10 cellular contexts compared by ENCODE assay signal in the genomic region with DNA sequence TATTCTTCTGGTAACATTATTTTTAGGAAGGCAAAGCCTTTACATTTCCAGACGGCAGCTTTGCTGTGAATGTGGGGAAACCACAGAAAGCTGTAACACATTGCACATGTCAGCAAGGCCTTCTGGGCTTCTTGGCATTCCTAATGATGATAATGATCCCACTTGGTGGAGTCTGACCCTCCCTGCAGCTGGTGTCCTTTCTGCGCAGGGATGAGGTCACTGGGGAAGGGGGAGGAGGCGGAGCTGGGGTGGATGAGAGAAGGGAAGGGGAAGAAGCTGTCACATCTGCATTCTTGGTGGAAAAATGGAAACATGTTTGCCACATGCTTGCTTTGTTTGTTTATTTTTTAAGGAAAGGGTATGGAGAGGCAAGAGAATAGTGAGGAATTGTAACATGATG.
A peak's percentile ranks its signal among the peaks of the same experiment; 100 is the strongest.
DNase-seq lines count a peak whose midpoint lies in the region; ATAC-seq and TF ChIP-seq lines count a peak whose summit lies in the region.
"Had no signal": no experiment of that assay in that cellular context is flagged by ENCODE, and none has a peak within 500 bp of the region (broad histone marks: within the 10 kb centered on the region; RNA-seq: fewer than 3 reads in every experiment).

No MANE protein-coding gene starts in this region.

- no peak overlapping the region for H3K9ac ChIP-seq in endodermal cell (ENCODE audit: extremely low read depth, low read length, poor library complexity, severe bottlenecking)

- H3K27ac ChIP-seq in RWPE2 (ENCODE audit: poor library complexity, severe bottlenecking) (peak overlapping the region; percentile 95), psoas muscle (peak overlapping the region; percentile 89), endodermal cell (ENCODE audit: low read depth, low read length) (no peak overlapping the region)
- H3K27ac ChIP-seq: HL-60 had no signal

- intact Hi-C loops in Caco-2 (cut with micrococcal nuclease; ENCODE audit: unreplicated experiment) (loop anchor here (1.0 to 5.0 kb wide), 2 partner anchors 9 to 168 kb away; no protein-coding TSS in a partner anchor), Right ventricle myocardium superior (cut with DNase I) (loop anchor here (10.0 kb wide), 2 partner anchors 101 to 171 kb away; no protein-coding TSS in a partner anchor), psoas muscle (cut with DNase I) (loop anchor here in 1 of 2 donors (10.0 kb wide), 1 partner anchor 171 kb away; no protein-coding TSS in a partner anchor)

- H3K27me3 ChIP-seq in Caco-2 (replicated peaks; ENCODE audit: control insufficient read depth, insufficient read depth, low read length) (no peaks in the 10 kb centered on the region), RWPE2 (ENCODE audit: insufficient read depth, poor library complexity, severe bottlenecking) (no peaks in the 10 kb centered on the region), psoas muscle (ENCODE audit: insufficient read depth in 3 of 3, low read length in 2 of 3) (no peaks in the 10 kb centered on the region), HAP-1 (ENCODE audit: low read depth) (no peaks in the 10 kb centered on the region), endodermal cell (ENCODE audit: control insufficient read depth, insufficient read depth, low read length, poor library complexity, severe bottlenecking) (no peaks in the 10 kb centered on the region)

- no peak for TF ChIP-seq CTCF in Caco-2 (IDR thresholded peaks at IDR 0.05; ENCODE audit: insufficient read depth in 1 of 2, low read depth in 1 of 2, low read length in 1 of 2, severe bottlenecking in 1 of 2, unreplicated experiment in 1 of 2)
- TF ChIP-seq CTCF in RWPE2 (IDR thresholded peaks at IDR 0.05; ENCODE audit: poor library complexity, severe bottlenecking), result no peak
- TF ChIP-seq CTCF in psoas muscle (IDR thresholded peaks at IDR 0.05), result no peak
- no peak for TF ChIP-seq CTCF in endodermal cell (conservative IDR thresholded peaks at IDR 0.05)

- H3K9me3 Mint-ChIP-seq in Caco-2 (ENCODE audit: unreplicated experiment) (no peaks in the 10 kb centered on the region), endodermal cell (no peaks in the 10 kb centered on the region)
- H3K9me3 Mint-ChIP-seq in activated CD8-positive, alpha-beta memory T cell treated with anti-CD3 and anti-CD28 coated beads, Interleukin-2, amount 10 ng/mL, durations not matched to agents 7 days and 5 days (ENCODE audit: low read depth), result no peaks in the 10 kb centered on the region

- CTCF ChIA-PET in Caco-2 (lab: Charles Lee), result no interaction called here
- CTCF ChIA-PET in activated CD8-positive, alpha-beta memory T cell treated with anti-CD3 and anti-CD28 coated beads, Interleukin-2, amount 10 ng/mL, durations not matched to agents 7 days and 5 days (lab: Charles Lee), result no interaction called here

- H3K4me3 ChIP-seq in Caco-2 (ENCODE audit: low read depth, low read length) (no peak overlapping the region), RWPE2 (ENCODE audit: severe bottlenecking) (no peak overlapping the region), psoas muscle (no peak overlapping the region), HAP-1 (no peak overlapping the region), endodermal cell (ENCODE audit: low read length) (no peak overlapping the region)
- H3K4me3 ChIP-seq: GM12878 had no signal

- no TSS peak for BruUV-seq in Caco-2 (replicated peaks; lab: Mats Ljungman, UMichigan)

- peaks cover 85% of the 10 kb centered on the region for H3K4me1 ChIP-seq in Caco-2
- peaks cover 59% of the 10 kb centered on the region for H3K4me1 ChIP-seq in RWPE2 (ENCODE audit: insufficient read depth, poor library complexity, severe bottlenecking)
- H3K4me1 ChIP-seq in psoas muscle, result peaks cover 82% of the 10 kb centered on the region
- H3K4me1 ChIP-seq in HAP-1, result peaks cover 32% of the 10 kb centered on the region
- no peaks in the 10 kb centered on the region for H3K4me1 ChIP-seq in endodermal cell (ENCODE audit: control insufficient read depth, insufficient read depth, low read length)

- no peaks in the 10 kb centered on the region for H3K27me3 Mint-ChIP-seq in Caco-2 (ENCODE audit: insufficient read depth, unreplicated experiment)
- H3K27me3 Mint-ChIP-seq in endodermal cell (ENCODE audit: insufficient read depth), result no peaks in the 10 kb centered on the region
- no peaks in the 10 kb centered on the region for H3K27me3 Mint-ChIP-seq in activated CD8-positive, alpha-beta memory T cell treated with anti-CD3 and anti-CD28 coated beads, Interleukin-2, amount 10 ng/mL, durations not matched to agents 7 days and 5 days

- POLR2A ChIA-PET in Caco-2 (lab: Charles Lee), result interaction anchor here (1.1 kb wide), 1 partner anchor 39 kb away, joined by 3 read pairs; no protein-coding TSS in a partner anchor

- in situ Hi-C loops in HAP-1 (cut with MboI; ENCODE audit: low sequenced_read_pairs), result no loop called here

- H3K4me1 Mint-ChIP-seq in Caco-2 (ENCODE audit: low read depth, unreplicated experiment) (peaks cover 60% of the 10 kb centered on the region), endodermal cell (peaks cover 2% of the 10 kb centered on the region)
- H3K4me1 Mint-ChIP-seq in activated CD8-positive, alpha-beta memory T cell treated with anti-CD3 and anti-CD28 coated beads, Interleukin-2, amount 10 ng/mL, durations not matched to agents 7 days and 5 days, result peaks cover 13% of the 10 kb centered on the region

- H3K9me3 ChIP-seq in Caco-2 (no peaks in the 10 kb centered on the region), RWPE2 (ENCODE audit: severe bottlenecking) (no peaks in the 10 kb centered on the region), psoas muscle (no peaks in the 10 kb centered on the region), HAP-1 (no peaks in the 10 kb centered on the region), endodermal cell (ENCODE audit: control insufficient read depth, low read length) (no peaks in the 10 kb centered on the region)

- peak overlapping the region; percentile 36 for H3K4me3 Mint-ChIP-seq in Caco-2 (ENCODE audit: unreplicated experiment)
- H3K4me3 Mint-ChIP-seq in endodermal cell, result no peak overlapping the region
- no peak overlapping the region for H3K4me3 Mint-ChIP-seq in activated CD8-positive, alpha-beta memory T cell treated with anti-CD3 and anti-CD28 coated beads, Interleukin-2, amount 10 ng/mL, durations not matched to agents 7 days and 5 days

- ATAC-seq in RWPE2 (ENCODE audit: low read depth) (no peak), Right ventricle myocardium superior (ENCODE audit: poor library complexity) (peak; percentile 69), psoas muscle (peak; percentile 75 to 88 (median 78))
- ATAC-seq in activated CD8-positive, alpha-beta memory T cell treated with anti-CD3 and anti-CD28 coated beads, Interleukin-2, amount 10 ng/mL, durations not matched to agents 7 days and 5 days, result no peak
- ATAC-seq: GM12878 had no signal

- DNase-seq in Caco-2, result peak; percentile 29 to 62
- DNase-seq in RWPE2 (ENCODE audit: low spot score), result no peak
- DNase-seq in Right ventricle myocardium superior, result peak; percentile 80
- DNase-seq in psoas muscle, result peak; percentile 67 to 77
- no peak for DNase-seq in cerebellar cortex (ENCODE audit: low spot score)
- DNase-seq in HAP-1 (ENCODE audit: low spot score in 2 of 2), result no peak
- no peak for DNase-seq in endodermal cell
- no peak for DNase-seq in activated CD8-positive, alpha-beta memory T cell treated with anti-CD3 and anti-CD28 coated beads, Interleukin-2, amount 10 ng/mL, durations not matched to agents 7 days and 5 days

- 22 to 28% (median 22%) methylated on average over 3 of the region's 3 CpGs for WGBS in psoas muscle, 3 donors
- 83 to 84% methylated on average over 1 to 3 of the region's 3 CpGs for WGBS in endodermal cell (ENCODE audit: insufficient coverage in 1 of 2, insufficient read length in 1 of 2), 2 experiments

- H3K36me3 Mint-ChIP-seq in Caco-2 (ENCODE audit: insufficient read depth, unreplicated experiment) (no peaks in the 10 kb centered on the region), endodermal cell (ENCODE audit: low read depth) (no peaks in the 10 kb centered on the region)
- no peaks in the 10 kb centered on the region for H3K36me3 Mint-ChIP-seq in activated CD8-positive, alpha-beta memory T cell treated with anti-CD3 and anti-CD28 coated beads, Interleukin-2, amount 10 ng/mL, durations not matched to agents 7 days and 5 days

- H3K27ac Mint-ChIP-seq in Caco-2 (ENCODE audit: unreplicated experiment) (peak overlapping the region; percentile 86), endodermal cell (no peak overlapping the region)
- no peak overlapping the region for H3K27ac Mint-ChIP-seq in activated CD8-positive, alpha-beta memory T cell treated with anti-CD3 and anti-CD28 coated beads, Interleukin-2, amount 10 ng/mL, durations not matched to agents 7 days and 5 days

- no peaks in the 10 kb centered on the region for H3K36me3 ChIP-seq in Caco-2 (ENCODE audit: control insufficient read depth, insufficient read depth, low read length)
- no peaks in the 10 kb centered on the region for H3K36me3 ChIP-seq in RWPE2 (ENCODE audit: low read depth)
- H3K36me3 ChIP-seq in psoas muscle (ENCODE audit: insufficient read depth in 1 of 2, low read depth in 1 of 2), result no peaks in the 10 kb centered on the region
- H3K36me3 ChIP-seq in HAP-1 (replicated peaks), result no peaks in the 10 kb centered on the region
- no peaks in the 10 kb centered on the region for H3K36me3 ChIP-seq in endodermal cell (ENCODE audit: control insufficient read depth, insufficient read depth, low read length)

Comparison
In these comparisons a context has a peak if more than half of its experiments do, and no peak if none do; other contexts are left out.
1. DNase-seq: peak in Caco-2 (2 of 2), Right ventricle myocardium superior (single experiment) and psoas muscle (2 of 2); none in RWPE2 (single experiment), cerebellar cortex (single experiment), HAP-1 (0 of 2), endodermal cell (single experiment) and activated CD8-positive, alpha-beta memory T cell treated with anti-CD3 and anti-CD28 coated beads, Interleukin-2, amount 10 ng/mL, durations not matched to agents 7 days and 5 days (single experiment).
2. ATAC-seq: peak in Right ventricle myocardium superior (single experiment) and psoas muscle (4 of 4); none in RWPE2 (single experiment) and activated CD8-positive, alpha-beta memory T cell treated with anti-CD3 and anti-CD28 coated beads, Interleukin-2, amount 10 ng/mL, durations not matched to agents 7 days and 5 days (single experiment).